18 cellular contexts compared by ENCODE assay signal in the genomic region with DNA sequence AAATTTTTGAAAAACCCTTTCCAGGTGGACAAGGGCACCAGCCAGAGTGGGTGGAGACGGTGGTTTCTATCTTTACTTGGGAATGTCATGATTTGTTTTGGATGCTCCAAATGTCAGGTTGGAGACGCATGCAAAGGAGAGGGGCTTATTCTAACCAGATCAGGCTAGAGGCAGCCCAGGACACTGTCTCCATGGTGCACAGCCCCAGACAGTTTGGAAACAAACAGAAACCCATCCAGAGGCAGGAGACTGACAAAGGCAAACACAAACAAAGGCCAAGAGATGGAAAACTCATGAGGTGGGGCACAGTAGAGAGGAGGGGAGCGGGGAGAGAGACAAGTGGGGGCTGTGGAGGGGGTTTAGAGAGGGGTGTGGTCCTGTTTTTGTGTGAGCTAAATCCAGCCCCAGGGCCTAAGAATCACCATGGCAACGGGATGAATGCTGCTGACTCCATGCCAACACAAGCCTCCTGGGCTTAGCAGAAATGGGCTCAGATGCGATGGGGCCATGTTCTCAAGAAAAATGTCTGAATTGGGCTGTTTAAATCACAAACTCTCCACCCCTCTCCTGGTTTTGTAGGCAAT. TPM values are rescaled to one million over a fixed set of nuclear protein-coding genes. Genes with fewer than 3 reads are reported as not detected.
DNase-seq lines count a peak whose midpoint lies in the region; ATAC-seq and TF ChIP-seq lines count a peak whose summit lies in the region.
"Had no signal": no experiment of that assay in that cellular context is flagged by ENCODE, and none has a peak within 500 bp of the region (broad histone marks: within the 10 kb centered on the region; RNA-seq: fewer than 3 reads in every experiment).

No MANE protein-coding gene starts in this region.

- no peak overlapping the region for H3K4me3 ChIP-seq in transverse colon
- H3K4me3 ChIP-seq in gastrocnemius medialis: no peak overlapping the region

- TF ChIP-seq CTCF in transverse colon (IDR thresholded peaks at IDR 0.05): no peak
- TF ChIP-seq CTCF in gastrocnemius medialis (IDR thresholded peaks at IDR 0.05 in 4 of 5, conservative IDR thresholded peaks at IDR 0.05 in 1 of 5): no peak

- intact Hi-C loops in Right ventricle myocardium inferior (cut with DNase I): no loop called here
- intact Hi-C loops in cardiac septum (cut with DNase I): no loop called here
- intact Hi-C loops in transverse colon (cut with DNase I; ENCODE audit: low total_unique reads): no loop called here
- intact Hi-C loops in gastrocnemius medialis (cut with DNase I; ENCODE audit: low total_unique reads): no loop called here

- H3K27ac ChIP-seq in transverse colon (peak overlapping the region in 3 of 4 donors; percentile 39 to 48 (median 44)), gastrocnemius medialis (no peak overlapping the region)
- H3K27ac ChIP-seq: parathyroid adenoma had no signal

- in situ Hi-C loops in transverse colon (cut with MboI; ENCODE audit: low pct_ligation_motif_present in 1 of 4, low pct_unique_long_range_greater_than_20kb in 1 of 4, low sequenced_read_pairs in 3 of 4) (no loop called here), gastrocnemius medialis (cut with MboI; ENCODE audit: low sequenced_read_pairs in 4 of 4) (loop anchor here in 1 of 4 donors (25.0 kb wide), 1 partner anchor 217 kb away; a partner anchor contains a TSS)

- peak; percentile 35 for ATAC-seq in Right ventricle myocardium inferior
- no peak for ATAC-seq in gastrocnemius medialis
- ATAC-seq: activated CD8-positive, alpha-beta memory T cell treated with anti-CD3 and anti-CD28 coated beads, Interleukin-2, amount 10 ng/mL, durations not matched to agents 7 days and 5 days; stimulated activated naive CD8-positive, alpha-beta T cell treated with anti-CD3 and anti-CD28 coated beads, Interleukin-15, amount 100 ng/mL, for 72 hours had no signal

- H3K36me3 ChIP-seq in transverse colon: no peaks in the 10 kb centered on the region
- H3K36me3 ChIP-seq in gastrocnemius medialis: peaks cover 3 to 27% of the 10 kb centered on the region in 2 donors

- DNase-seq in Right ventricle myocardium inferior (ENCODE audit: missing footprints) (no peak), cardiac septum (ENCODE audit: low spot score) (no peak), fibroblast of the conjunctiva (ENCODE audit: low read depth) (peak; percentile 14), transverse colon (no peak), gastrocnemius medialis (no peak)
- no peak for DNase-seq in stimulated activated CD4-positive, alpha-beta T cell treated with anti-CD3 and anti-CD28 coated beads, Interleukin-4, amount 100 ng/mL, for 24 hours
- DNase-seq: ACHN; activated CD8-positive, alpha-beta memory T cell treated with anti-CD3 and anti-CD28 coated beads, Interleukin-2, amount 10 ng/mL, durations not matched to agents 7 days and 5 days; activated gamma-delta T cell; CD4-positive, alpha-beta memory T cell; hippocampal formation; KG1; left cardiac atrium; NCI-H1048; SHP77; stimulated activated naive CD8-positive, alpha-beta T cell treated with anti-CD3 and anti-CD28 coated beads, Interleukin-15, amount 100 ng/mL, for 72 hours had no signal

- H3K9me3 ChIP-seq in transverse colon (no peaks in the 10 kb centered on the region), gastrocnemius medialis (no peaks in the 10 kb centered on the region)

- TF ChIP-seq EP300 in transverse colon (IDR thresholded peaks at IDR 0.05; ENCODE audit: low read depth): no peak

- whole genome bisulfite sequencing in transverse colon (ENCODE audit: low coverage in 1 of 2), 2 donors: 45 to 67% methylated on average over 5 of the region's 5 CpGs

- H3K27me3 ChIP-seq in transverse colon (no peaks in the 10 kb centered on the region), gastrocnemius medialis (no peaks in the 10 kb centered on the region)

- TF ChIP-seq POLR2A in transverse colon (IDR thresholded peaks at IDR 0.05): no peak
- no peak for TF ChIP-seq POLR2A in gastrocnemius medialis (IDR thresholded peaks at IDR 0.05)

- peaks cover 13 to 37% (median 19%) of the 10 kb centered on the region in 4 donors for H3K4me1 ChIP-seq in transverse colon
- peaks cover 0 to 6% of the 10 kb centered on the region in 2 donors for H3K4me1 ChIP-seq in gastrocnemius medialis
- H3K4me1 ChIP-seq: parathyroid adenoma had no signal

RNA-seq across cellular contexts. Expression of a gene that starts 32.4 kb away (rescaled TPM):
- total RNA-seq in Right ventricle myocardium inferior (4.9 TPM), cardiac septum (4.7 TPM), transverse colon (10 to 100 TPM in 1 of 4 donors, 1 to 10 TPM in 3; 4.6 to 11.5 (median 7.5) TPM), gastrocnemius medialis (1 to 10 TPM; 2.6 to 3.3 (median 3.0) TPM)

RNA-seq across cellular contexts. Expression of a gene that starts 41.5 kb away (rescaled TPM):
- total RNA-seq in Right ventricle myocardium inferior (not detected), cardiac septum (not detected), transverse colon (not detected), gastrocnemius medialis (not detected)
- total RNA-seq: activated CD8-positive, alpha-beta memory T cell treated with anti-CD3 and anti-CD28 coated beads, Interleukin-2, amount 10 ng/mL, durations not matched to agents 7 days and 5 days; CD4-positive, alpha-beta memory T cell; left cardiac atrium; T-helper 2 cell treated with Interferon-gamma antibody and Interleukin-4, amounts not matched to agents 100 ng/mL and 5 ng/mL, for 36 hours had no signal

RNA-seq across cellular contexts. Expression of a gene that starts 43.1 kb away (rescaled TPM):
- total RNA-seq in Right ventricle myocardium inferior (15.7 TPM), cardiac septum (24.0 TPM), transverse colon (10 to 100 TPM in 3 of 4 donors, 1 to 10 TPM in 1; 8.1 to 89.6 (median 18.5) TPM), gastrocnemius medialis (10 to 100 TPM in 3 of 4 donors, 1 to 10 TPM in 1; 5.4 to 49.9 (median 41.6) TPM)

RNA-seq across cellular contexts. Expression of a gene that starts 50.1 kb away (rescaled TPM):
- total RNA-seq in Right ventricle myocardium inferior (25.8 TPM), cardiac septum (29.8 TPM), transverse colon (not detected), gastrocnemius medialis (not detected)
- total RNA-seq: T-helper 2 cell treated with Interferon-gamma antibody and Interleukin-4, amounts not matched to agents 100 ng/mL and 5 ng/mL, for 36 hours had no signal

Comparison
In these comparisons a context has a peak if more than half of its experiments do, and no peak if none do; other contexts are left out.
1. H3K27ac ChIP-seq: peak in transverse colon (3 of 4); none in gastrocnemius medialis (0 of 4).